In genomic region chr5:125034331-125034730, GRCh38 we compare ENCODE assay signal across 22 cellular contexts.
"Had no signal": no experiment of that assay in that cellular context is flagged by ENCODE, and none has a peak within 500 bp of the region (broad histone marks: within the 10 kb centered on the region; RNA-seq: fewer than 3 reads in every experiment).

No MANE protein-coding gene starts in this region.

- H3K36me3 Mint-ChIP-seq: memory B cell; naive thymus-derived CD8-positive, alpha-beta T cell had no signal

- H3K36me3 ChIP-seq: left ventricle myocardium inferior, sigmoid colon, tibial nerve, uterus had no signal

- H3K27me3 Mint-ChIP-seq: activated T-cell treated with anti-CD3 and anti-CD28 coated beads, Interleukin-2, amount 50 U/mL, for 24 hours; central memory CD8-positive, alpha-beta T cell; memory B cell had no signal

- ATAC-seq: activated CD4-positive, CD25-positive, alpha-beta regulatory T cell treated with anti-CD3 and anti-CD28 coated beads, Interleukin-2, amount 50 U/mL, for 24 hours; activated CD8-positive, alpha-beta T cell treated with anti-CD3 and anti-CD28 coated beads, Interleukin-2, amount 10 ng/mL, durations not matched to agents 7 days and 5 days; activated naive CD8-positive, alpha-beta T cell treated with anti-CD3 and anti-CD28 coated beads, Interleukin-2, amount 50 U/mL, for 24 hours; naive thymus-derived CD8-positive, alpha-beta T cell; stimulated activated naive B cell treated with anti-CD40 and anti-IgM and Interleukin-4, amounts not matched to agents 10 μg/mL and 1 μg/mL and 100 μg/mL, for 72 hours had no signal

- H3K4me3 ChIP-seq: coronary artery, left ventricle myocardium inferior, sigmoid colon, tibial nerve, uterus had no signal

- H3K9me3 ChIP-seq: left ventricle myocardium inferior, sigmoid colon, tibial nerve, uterus had no signal

- H3K4me1 Mint-ChIP-seq: activated CD4-positive, alpha-beta T cell treated with anti-CD3 and anti-CD28 coated beads, Interleukin-2, amount 10 ng/mL, durations not matched to agents 7 days and 5 days; central memory CD8-positive, alpha-beta T cell had no signal

- H3K9me3 Mint-ChIP-seq: activated CD4-positive, alpha-beta T cell treated with anti-CD3 and anti-CD28 coated beads, Interleukin-2, amount 10 ng/mL, durations not matched to agents 7 days and 5 days; activated naive CD8-positive, alpha-beta T cell treated with anti-CD3 and anti-CD28 coated beads, Interleukin-2, amount 50 U/mL, for 24 hours; activated T-cell treated with anti-CD3 and anti-CD28 coated beads, Interleukin-2, amount 50 U/mL, for 24 hours; memory B cell had no signal

- H3K27ac ChIP-seq: coronary artery, left ventricle myocardium inferior, parathyroid adenoma, sigmoid colon, tibial nerve, uterus had no signal

- H3K4me3 Mint-ChIP-seq: activated CD4-positive, alpha-beta T cell treated with anti-CD3 and anti-CD28 coated beads, Interleukin-2, amount 10 ng/mL, durations not matched to agents 7 days and 5 days; activated CD8-positive, alpha-beta T cell treated with anti-CD3 and anti-CD28 coated beads, Interleukin-2, amount 10 ng/mL, durations not matched to agents 7 days and 5 days; activated naive CD4-positive, alpha-beta T cell treated with anti-CD3 and anti-CD28 coated beads for 36 hours; activated naive CD8-positive, alpha-beta T cell treated with anti-CD3 and anti-CD28 coated beads, Interleukin-2, amount 50 U/mL, for 24 hours; activated T-cell treated with anti-CD3 and anti-CD28 coated beads, Interleukin-2, amount 50 U/mL, for 24 hours; central memory CD8-positive, alpha-beta T cell; memory B cell; naive thymus-derived CD8-positive, alpha-beta T cell; stimulated activated naive B cell treated with anti-CD40 and anti-IgM and Interleukin-4, amounts not matched to agents 10 μg/mL and 1 μg/mL and 100 μg/mL, for 72 hours had no signal

- H3K4me1 ChIP-seq: left ventricle myocardium inferior, parathyroid adenoma, sigmoid colon, tibial nerve, uterus had no signal

- DNase-seq: activated CD4-positive, alpha-beta T cell treated with anti-CD3 and anti-CD28 coated beads, Interleukin-2, amount 10 ng/mL, durations not matched to agents 7 days and 5 days; activated CD8-positive, alpha-beta T cell treated with anti-CD3 and anti-CD28 coated beads, Interleukin-2, amount 10 ng/mL, durations not matched to agents 7 days and 5 days; activated naive CD4-positive, alpha-beta T cell treated with anti-CD3 and anti-CD28 coated beads for 36 hours; activated naive CD8-positive, alpha-beta T cell treated with anti-CD3 and anti-CD28 coated beads, Interleukin-2, amount 50 U/mL, for 24 hours; activated T-cell treated with anti-CD3 and anti-CD28 coated beads, Interleukin-2, amount 50 U/mL, for 24 hours; aorta; erythroblast; foreskin melanocyte; hypothalamus; left ventricle myocardium inferior; naive thymus-derived CD8-positive, alpha-beta T cell; sigmoid colon; stimulated activated naive B cell treated with anti-CD40 and anti-IgM and Interleukin-4, amounts not matched to agents 10 μg/mL and 1 μg/mL and 100 μg/mL, for 72 hours; T-helper 1 cell; T-helper 9 cell; uterus had no signal

- H3K27ac Mint-ChIP-seq: activated CD4-positive, alpha-beta T cell treated with anti-CD3 and anti-CD28 coated beads, Interleukin-2, amount 10 ng/mL, durations not matched to agents 7 days and 5 days; activated CD8-positive, alpha-beta T cell treated with anti-CD3 and anti-CD28 coated beads, Interleukin-2, amount 10 ng/mL, durations not matched to agents 7 days and 5 days; activated naive CD4-positive, alpha-beta T cell treated with anti-CD3 and anti-CD28 coated beads for 36 hours; activated naive CD8-positive, alpha-beta T cell treated with anti-CD3 and anti-CD28 coated beads, Interleukin-2, amount 50 U/mL, for 24 hours; activated T-cell treated with anti-CD3 and anti-CD28 coated beads, Interleukin-2, amount 50 U/mL, for 24 hours; memory B cell; naive thymus-derived CD8-positive, alpha-beta T cell; stimulated activated naive B cell treated with anti-CD40 and anti-IgM and Interleukin-4, amounts not matched to agents 10 μg/mL and 1 μg/mL and 100 μg/mL, for 72 hours had no signal

- H3K27me3 ChIP-seq: sigmoid colon, tibial nerve, uterus had no signal
